Comparison of ENCODE assay signal across 23 cellular contexts in the genomic region with DNA sequence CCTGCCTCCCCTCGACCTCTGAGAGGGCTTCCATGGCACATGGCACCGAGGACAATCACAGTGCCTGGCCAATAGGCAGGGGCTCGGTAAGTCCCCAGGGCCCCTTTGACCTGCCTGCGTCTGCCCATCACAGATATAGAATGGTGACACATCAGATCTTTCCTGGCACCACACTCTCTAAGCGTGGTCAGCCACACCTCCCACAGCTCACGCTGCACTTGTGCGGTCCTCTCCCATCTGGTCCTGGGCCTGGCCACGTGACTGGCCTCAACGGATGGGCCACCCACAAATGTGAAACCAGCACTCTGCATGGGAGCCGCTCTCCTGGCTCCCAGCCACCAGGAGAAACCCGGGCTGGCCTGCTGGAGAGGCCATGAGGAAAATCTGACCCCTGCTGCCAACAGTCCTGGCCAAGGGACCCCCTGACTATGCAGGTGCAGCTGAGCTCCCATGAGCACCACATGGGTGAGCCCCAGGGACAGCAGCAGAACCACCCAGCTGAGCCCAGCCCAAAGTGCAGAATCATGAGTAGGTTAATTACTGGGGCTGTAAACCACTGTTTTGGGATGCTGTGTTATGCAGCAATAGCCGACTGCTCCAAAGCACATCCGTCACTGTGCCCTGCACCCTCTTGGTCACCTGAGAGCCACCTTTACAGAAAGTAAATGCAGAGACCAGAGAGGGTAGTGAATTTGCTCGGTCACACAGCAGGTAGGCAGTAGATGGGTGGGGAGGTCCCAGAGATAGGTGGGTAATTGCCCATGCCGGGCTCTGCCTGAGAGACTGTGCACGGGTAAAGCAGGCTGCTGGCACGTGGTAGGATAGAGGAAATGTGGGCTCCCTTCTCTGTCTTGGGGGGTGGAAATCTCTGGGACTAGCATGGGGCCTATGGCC. TPM values are rescaled to one million over a fixed set of nuclear protein-coding genes. Genes with fewer than 3 reads are reported as not detected.
A peak's percentile ranks its signal among the peaks of the same experiment; 100 is the strongest.
DNase-seq lines count a peak whose midpoint lies in the region; ATAC-seq and TF ChIP-seq lines count a peak whose summit lies in the region.
"Had no signal": no experiment of that assay in that cellular context is flagged by ENCODE, and none has a peak within 500 bp of the region (broad histone marks: within the 10 kb centered on the region; RNA-seq: fewer than 3 reads in every experiment).

No MANE protein-coding gene starts in this region.

- H4K8ac ChIP-seq in mesenchymal stem cell (ENCODE audit: low read length): peak overlapping the region; percentile 24

- POLR2A ChIA-PET in HCT116 (lab: Charles Lee): no interaction called here

- TF ChIP-seq RAD21 in HCT116 (IDR thresholded peaks at IDR 0.05; ENCODE audit: low read depth): no peak

- no peak overlapping the region for H3K9ac ChIP-seq in HCT116 (ENCODE audit: low read length)
- no peak overlapping the region for H3K9ac ChIP-seq in mesenchymal stem cell (ENCODE audit: low read length)

- H4K20me1 ChIP-seq in HCT116 (ENCODE audit: insufficient read depth): no peaks in the 10 kb centered on the region

- TF ChIP-seq CTCF in HCT116 (IDR thresholded peaks at IDR 0.05 in 2 of 3, conservative IDR thresholded peaks at IDR 0.05 in 1 of 3; ENCODE audit: borderline replicate concordance in 1 of 3, insufficient read depth in 1 of 3, low read depth in 2 of 3, low read length in 2 of 3) (no peak), tibial nerve (IDR thresholded peaks at IDR 0.05) (no peak), adrenal gland (IDR thresholded peaks at IDR 0.05) (no peak)

- no peak for DNase-seq in HCT116 (ENCODE audit: low read depth, low spot score)
- peak; percentile 58 to 83 for DNase-seq in SJSA1 (ENCODE audit: low read depth in 1 of 2, low spot score in 2 of 2)
- DNase-seq in mesenchymal stem cell: no peak
- no peak for DNase-seq in tibial nerve (ENCODE audit: low spot score in 2 of 2)
- DNase-seq in activated T-cell treated with anti-CD3 and anti-CD28 coated beads, Interleukin-2, amount 50 U/mL, for 1 hour: no peak
- DNase-seq in adrenal gland: no peak
- DNase-seq: activated naive CD8-positive, alpha-beta T cell treated with anti-CD3 and anti-CD28 coated beads, Interleukin-2, amount 50 U/mL, for 24 hours; Calu3; HFFc6; MM.1S; NCI-H1930; ovary; SHP77; stimulated activated CD4-positive, alpha-beta T cell treated with anti-CD3 and anti-CD28 coated beads, Interleukin-4, amount 100 ng/mL, for 1 hour; T-helper 17 cell had no signal

- H3K4me3 ChIP-seq in HCT116 (replicated peaks in 1 of 2; ENCODE audit: low read depth in 1 of 2, low read length in 2 of 2) (no peak overlapping the region), SJSA1 (no peak overlapping the region), mesenchymal stem cell (ENCODE audit: insufficient read depth in 1 of 2, low read depth in 1 of 2, low read length in 2 of 2) (no peak overlapping the region), tibial nerve (no peak overlapping the region), adrenal gland (no peak overlapping the region)
- H3K4me3 ChIP-seq: cardiac muscle cell, ovary, skin epidermis, suprapubic skin had no signal

- H3K9me3 ChIP-seq in HCT116 (ENCODE audit: control insufficient read depth in 1 of 2, insufficient read depth in 1 of 2, low read depth in 1 of 2, low read length in 2 of 2): no peaks in the 10 kb centered on the region
- 0 out of 2 replicates have a peak, but pooled peaks cover 2% of the 10 kb centered on the region for H3K9me3 ChIP-seq in SJSA1 (replicated peaks)
- peaks cover 6% of the 10 kb centered on the region for H3K9me3 ChIP-seq in mesenchymal stem cell (ENCODE audit: control insufficient read depth, low read length)
- H3K9me3 ChIP-seq in tibial nerve: peaks cover 0 to 8% (median 0%) of the 10 kb centered on the region in 4 donors
- H3K9me3 ChIP-seq in adrenal gland (replicated peaks in 1 of 3): peaks cover 0 to 4% (median 0%) of the 10 kb centered on the region in 3 donors
- H3K9me3 ChIP-seq: ovary, suprapubic skin had no signal

- intact Hi-C loops in HCT116 (cut with micrococcal nuclease): no loop called here
- intact Hi-C loops in adrenal gland (cut with DNase I): no loop called here

- no peak overlapping the region for H4K91ac ChIP-seq in mesenchymal stem cell (ENCODE audit: low read length)

- no peak for ATAC-seq in HCT116
- ATAC-seq: activated CD4-positive, CD25-positive, alpha-beta regulatory T cell treated with anti-CD3 and anti-CD28 coated beads, Interleukin-2, amount 50 U/mL, for 24 hours; activated naive CD8-positive, alpha-beta T cell treated with anti-CD3 and anti-CD28 coated beads, Interleukin-2, amount 50 U/mL, for 24 hours; esophagus mucosa; T-helper 17 cell had no signal

- CTCF ChIA-PET in HCT116 (lab: Charles Lee): no interaction called here

- TSS peak; percentile 35 for BruUV-seq in HCT116 (replicated peaks; lab: Mats Ljungman, UMichigan)

- no peaks in the 10 kb centered on the region for H3K79me2 ChIP-seq in HCT116 (ENCODE audit: insufficient read depth, low read length)

- H2BK5ac ChIP-seq in mesenchymal stem cell (ENCODE audit: low read depth, low read length, poor library complexity, severe bottlenecking): no peak overlapping the region

- no peak overlapping the region for H2AK5ac ChIP-seq in mesenchymal stem cell (ENCODE audit: low read length, severe bottlenecking)

- no peak overlapping the region for H2BK12ac ChIP-seq in mesenchymal stem cell (ENCODE audit: low read length in 2 of 2)

- H3K4me2 ChIP-seq in HCT116 (ENCODE audit: low read length): no peak overlapping the region
- no peak overlapping the region for H3K4me2 ChIP-seq in mesenchymal stem cell (ENCODE audit: low read length, poor library complexity, severe bottlenecking)

- TF ChIP-seq EP300 in tibial nerve (IDR thresholded peaks at IDR 0.05): no peak

- H3K27ac ChIP-seq in HCT116 (ENCODE audit: low read depth, low read length) (no peak overlapping the region), SJSA1 (no peak overlapping the region), mesenchymal stem cell (ENCODE audit: low read length, poor library complexity, severe bottlenecking) (no peak overlapping the region), tibial nerve (no peak overlapping the region), adrenal gland (no peak overlapping the region)
- H3K27ac ChIP-seq: cardiac muscle cell, ovary, skin epidermis, suprapubic skin had no signal

- H3K4me1 ChIP-seq in HCT116 (ENCODE audit: control insufficient read depth in 1 of 2, insufficient read depth in 2 of 2, low read length in 2 of 2): no peaks in the 10 kb centered on the region
- H3K4me1 ChIP-seq in SJSA1 (replicated peaks): peaks cover 10% of the 10 kb centered on the region
- H3K4me1 ChIP-seq in mesenchymal stem cell (ENCODE audit: control insufficient read depth, insufficient read depth, low read depth, low read length): no peaks in the 10 kb centered on the region
- H3K4me1 ChIP-seq in tibial nerve: peaks cover 0 to under 1% (median 0%) of the 10 kb centered on the region in 4 donors
- no peaks in the 10 kb centered on the region for H3K4me1 ChIP-seq in adrenal gland (replicated peaks in 1 of 2)
- H3K4me1 ChIP-seq: suprapubic skin had no signal

- TF ChIP-seq POLR2A in HCT116 (IDR thresholded peaks at IDR 0.05; ENCODE audit: borderline replicate concordance, extremely low read depth, insufficient read depth, insufficient read length) (no peak), tibial nerve (IDR thresholded peaks at IDR 0.05) (no peak), adrenal gland (IDR thresholded peaks at IDR 0.05) (no peak)

- no peak overlapping the region for H3K18ac ChIP-seq in mesenchymal stem cell (ENCODE audit: low read depth in 1 of 2, low read length in 2 of 2)

- no peak overlapping the region for H2BK15ac ChIP-seq in mesenchymal stem cell (ENCODE audit: low read depth, poor library complexity, severe bottlenecking)

- H3K9me2 ChIP-seq in HCT116 (ENCODE audit: insufficient read depth): no peaks in the 10 kb centered on the region

- H3K27me3 ChIP-seq in HCT116 (ENCODE audit: insufficient read depth, low read length) (no peaks in the 10 kb centered on the region), SJSA1 (replicated peaks) (no peaks in the 10 kb centered on the region), mesenchymal stem cell (ENCODE audit: control insufficient read depth in 1 of 2, insufficient read depth in 1 of 2, low read length in 2 of 2) (no peaks in the 10 kb centered on the region), tibial nerve (no peaks in the 10 kb centered on the region), adrenal gland (no peaks in the 10 kb centered on the region)
- H3K27me3 ChIP-seq: cardiac muscle cell, ovary, suprapubic skin had no signal

- WGBS in mesenchymal stem cell: 93% methylated on average over 17 of the region's 17 CpGs
- 80 to 94% methylated on average over 13 to 17 of the region's 17 CpGs for WGBS in tibial nerve, 2 donors
- WGBS in adrenal gland, 4 donors: 91 to 94% (median 91%) methylated on average over 9 to 17 of the region's 17 CpGs

- H3K4ac ChIP-seq in mesenchymal stem cell (ENCODE audit: low read depth in 1 of 2, low read length in 2 of 2): no peak overlapping the region

- peaks cover 7% of the 10 kb centered on the region for H3K79me1 ChIP-seq in mesenchymal stem cell (replicated peaks; ENCODE audit: low read length, poor library complexity, severe bottlenecking)

- H3K36me3 ChIP-seq in HCT116 (ENCODE audit: control insufficient read depth in 1 of 2, insufficient read depth in 2 of 2, low read length in 2 of 2): peaks cover 0 to 9% of the 10 kb centered on the region in 2 experiments; a peak in 1 of 4 replicates
- peaks cover 49% of the 10 kb centered on the region for H3K36me3 ChIP-seq in SJSA1
- peaks cover 46 to 56% of the 10 kb centered on the region in 2 experiments for H3K36me3 ChIP-seq in mesenchymal stem cell (ENCODE audit: control insufficient read depth in 1 of 2, insufficient read depth in 2 of 2, low read depth in 1 of 2, low read length in 2 of 2)
- H3K36me3 ChIP-seq in tibial nerve: peaks cover 0 to 93% (median 0%) of the 10 kb centered on the region in 3 donors
- no peaks in the 10 kb centered on the region for H3K36me3 ChIP-seq in adrenal gland (replicated peaks in 1 of 2)
- H3K36me3 ChIP-seq: cardiac muscle cell, ovary had no signal

- H3K14ac ChIP-seq in mesenchymal stem cell (ENCODE audit: low read length in 2 of 2): no peak overlapping the region

- RAD21 ChIA-PET in HCT116 (lab: Charles Lee; ENCODE audit: low non-redundant PET in 1 of 2, low total read pairs in 2 of 2, uncharacterized antibody in 2 of 2, unreplicated experiment in 2 of 2): no interaction called here

- H2BK120ac ChIP-seq in mesenchymal stem cell (ENCODE audit: low read depth, low read length): no peak overlapping the region

- H2AFZ ChIP-seq in HCT116 (ENCODE audit: low read depth, low read length, poor library complexity, severe bottlenecking): no peak overlapping the region
- H2AFZ ChIP-seq in mesenchymal stem cell (ENCODE audit: low read depth, low read length): no peak overlapping the region

- no peak overlapping the region for H3K23ac ChIP-seq in mesenchymal stem cell (ENCODE audit: low read length in 2 of 2)

RNA-seq across cellular contexts. Expression of a gene that starts 9.7 kb away (rescaled TPM):
- total RNA-seq in HCT116 (2021; ENCODE audit: unreplicated experiment) (7.9 TPM), tibial nerve (1 to 10 TPM in 1 of 4 donors, under 1 TPM in 1, not detected in 2; 0.21 to 3.7 TPM), adrenal gland (1 to 10 TPM in 2 of 8 donors, under 1 TPM in 3, not detected in 3; 0.42 to 3.7 (median 0.57) TPM)
- 0.45 and 0.73 TPM in 2 replicates for polyA plus RNA-seq in HCT116 (2012)
- 0.11 TPM in 1 of 2 replicates, not detected in the other for total RNA-seq in SJSA1 (2014; rRNA removed; shearing (Covaris generic))
- 0.35 TPM for polyA plus RNA-seq in mesenchymal stem cell (2013, experiment 1 of 2)
- 0.37 TPM for polyA plus RNA-seq in mesenchymal stem cell (2013, experiment 2 of 2)
- 1 to 10 TPM in 2 of 3 donors, not detected in 1; 3.3 to 6.0 TPM for polyA plus RNA-seq in adrenal gland
- total RNA-seq: cardiac muscle cell, glomerular endothelial cell had no signal

RNA-seq across cellular contexts. Expression of a gene that starts 12.2 kb away (rescaled TPM):
- total RNA-seq in HCT116 (2021; ENCODE audit: unreplicated experiment): 17.1 TPM
- 7.0 and 9.9 TPM in 2 replicates for polyA plus RNA-seq in HCT116 (2012)
- total RNA-seq in SJSA1 (2014; rRNA removed; shearing (Covaris generic)): 22.7 and 33.8 TPM in 2 replicates
- polyA plus RNA-seq in mesenchymal stem cell (2013, experiment 1 of 2): 24.0 TPM
- polyA plus RNA-seq in mesenchymal stem cell (2013, experiment 2 of 2): 21.1 TPM
- 10 to 100 TPM; 11.8 to 29.1 (median 18.8) TPM for total RNA-seq in tibial nerve
- total RNA-seq in adrenal gland: 10 to 100 TPM in 7 of 8 donors, 1 to 10 TPM in 1; 8.3 to 32.2 (median 24.0) TPM
- polyA plus RNA-seq in adrenal gland: 10 to 100 TPM; 20.3 to 49.6 (median 34.2) TPM

RNA-seq across cellular contexts. Expression of a gene that starts 12.3 kb away (rescaled TPM):
- total RNA-seq in HCT116 (2021; ENCODE audit: unreplicated experiment) (78.9 TPM), tibial nerve (10 to 100 TPM; 46.3 to 62.1 (median 56.8) TPM), adrenal gland (10 to 100 TPM; 28.0 to 64.2 (median 50.4) TPM)
- polyA plus RNA-seq in HCT116 (2012): 99.7 and 103 TPM in 2 replicates
- 47.7 and 171 TPM in 2 replicates for total RNA-seq in SJSA1 (2014; rRNA removed; shearing (Covaris generic))
- 145 TPM for polyA plus RNA-seq in mesenchymal stem cell (2013, experiment 1 of 2)
- 144 TPM for polyA plus RNA-seq in mesenchymal stem cell (2013, experiment 2 of 2)
- polyA plus RNA-seq in adrenal gland: 100 to 1,000 TPM in 2 of 3 donors, 10 to 100 TPM in 1; 21.7 to 195 (median 140) TPM

RNA-seq across cellular contexts. Expression of a gene that starts 23.4 kb away (rescaled TPM):
- total RNA-seq in HCT116 (2021; ENCODE audit: unreplicated experiment): 45.3 TPM
- polyA plus RNA-seq in HCT116 (2012): 27.4 and 37.7 TPM in 2 replicates
- 29.2 and 29.5 TPM in 2 replicates for total RNA-seq in SJSA1 (2014; rRNA removed; shearing (Covaris generic))
- polyA plus RNA-seq in mesenchymal stem cell (2013, experiment 1 of 2): 3.7 TPM
- 3.1 TPM for polyA plus RNA-seq in mesenchymal stem cell (2013, experiment 2 of 2)
- 10 to 100 TPM; 13.5 to 21.3 (median 15.1) TPM for total RNA-seq in tibial nerve
- 10 to 100 TPM in 7 of 8 donors, 1 to 10 TPM in 1; 4.0 to 16.4 (median 12.2) TPM for total RNA-seq in adrenal gland
- 10 to 100 TPM in 2 of 3 donors, 1 to 10 TPM in 1; 9.9 to 21.6 (median 21.2) TPM for polyA plus RNA-seq in adrenal gland

RNA-seq across cellular contexts. Expression of a gene that starts 32.0 kb away (rescaled TPM):
- total RNA-seq in HCT116 (2021; ENCODE audit: unreplicated experiment): 0.07 TPM
- polyA plus RNA-seq in HCT116 (2012): 0.14 and 0.20 TPM in 2 replicates
- total RNA-seq in SJSA1 (2014; rRNA removed; shearing (Covaris generic)): not detected in 2 replicates
- polyA plus RNA-seq in mesenchymal stem cell (2013, experiment 1 of 2): 0.01 TPM
- 0.01 TPM for polyA plus RNA-seq in mesenchymal stem cell (2013, experiment 2 of 2)
- not detected for total RNA-seq in tibial nerve
- total RNA-seq in adrenal gland: under 1 TPM in 2 of 8 donors, not detected in 6; 0.14 to 0.42 TPM
- polyA plus RNA-seq in adrenal gland: under 1 TPM in 2 of 3 donors, not detected in 1; 0.08 to 0.11 TPM
- total RNA-seq: activated CD8-positive, alpha-beta memory T cell treated with anti-CD3 and anti-CD28 coated beads for 36 hours; Calu3; esophagus mucosa; glomerular endothelial cell; HFFc6; liver; ovary; suprapubic skin; T-helper 17 cell had no signal
- polyA plus RNA-seq: cardiac muscle cell, ovary had no signal

Comparison
In these comparisons a context has a peak if more than half of its experiments do, and no peak if none do; other contexts are left out.
1. DNase-seq: peak in SJSA1 (2 of 2); none in HCT116 (single experiment), mesenchymal stem cell (single experiment), tibial nerve (0 of 2), activated T-cell treated with anti-CD3 and anti-CD28 coated beads, Interleukin-2, amount 50 U/mL, for 1 hour (single experiment) and adrenal gland (0 of 7).